In genomic region chr5:159095218-159095617, GRCh38 we compare ENCODE assay signal across 9 cellular contexts. TPM values are rescaled to one million over a fixed set of nuclear protein-coding genes. Genes with fewer than 3 reads are reported as not detected.
DNase-seq lines count a peak whose midpoint lies in the region; ATAC-seq and TF ChIP-seq lines count a peak whose summit lies in the region.
"Had no signal": no experiment of that assay in that cellular context is flagged by ENCODE, and none has a peak within 500 bp of the region (broad histone marks: within the 10 kb centered on the region; RNA-seq: fewer than 3 reads in every experiment).

No MANE protein-coding gene starts in this region.

- intact Hi-C loops in left ventricle myocardium superior (cut with micrococcal nuclease) (no loop called here), gastrocnemius medialis (cut with DNase I; ENCODE audit: low total_unique reads) (loop anchor here (5.0 kb wide), 1 partner anchor 43 kb away; no protein-coding TSS in a partner anchor)

- H2AFZ ChIP-seq in SU-DHL-6 (ENCODE audit: low read depth, low read length, severe bottlenecking), result no peak overlapping the region

- H3K27ac Mint-ChIP-seq in activated naive CD4-positive, alpha-beta T cell treated with anti-CD3 and anti-CD28 coated beads, Interleukin-2, amount 50 U/mL, for 72 hours, result no peak overlapping the region
- H3K27ac Mint-ChIP-seq: activated CD8-positive, alpha-beta memory T cell treated with anti-CD3 and anti-CD28 coated beads, Interleukin-2, amount 10 ng/mL, durations not matched to agents 7 days and 5 days had no signal

- peak; percentile 32 for DNase-seq in ELF-1 (ENCODE audit: low read depth, low spot score)
- DNase-seq in left ventricle myocardium superior, result peak; percentile 43
- DNase-seq in gastrocnemius medialis, result no peak
- no peak for DNase-seq in SKM-1 treated with dmso at 0.1 percent for 144 hours (lab: John Stamatoyannopoulos, UW; ENCODE audit: unreplicated experiment)
- DNase-seq in activated naive CD4-positive, alpha-beta T cell treated with anti-CD3 and anti-CD28 coated beads, Interleukin-2, amount 50 U/mL, for 72 hours (ENCODE audit: low spot score in 2 of 2), result no peak
- DNase-seq in activated naive CD4-positive, alpha-beta T cell treated with Interleukin-2 at 50 U/mL for 16 hours, result no peak

- H3K27me3 ChIP-seq in SU-DHL-6 (ENCODE audit: low read length) (no peaks in the 10 kb centered on the region), gastrocnemius medialis (peaks cover 6 to 30% (median 15%) of the 10 kb centered on the region in 3 donors)

- peaks cover 13% of the 10 kb centered on the region; the same call in 1 of the 2 replicates for H3F3A ChIP-seq in SU-DHL-6 (ENCODE audit: insufficient read depth)

- no peaks in the 10 kb centered on the region for H3K9me3 Mint-ChIP-seq in activated naive CD4-positive, alpha-beta T cell treated with anti-CD3 and anti-CD28 coated beads, Interleukin-2, amount 50 U/mL, for 72 hours

- H3K4me3 ChIP-seq in SU-DHL-6 (ENCODE audit: insufficient read depth, low read length, poor library complexity, severe bottlenecking) (no peak overlapping the region), gastrocnemius medialis (peak overlapping the region; percentile 47 to 81 (median 58))

- H3K9ac ChIP-seq in SU-DHL-6 (ENCODE audit: low read length), result no peak overlapping the region; the same call in 1 of the 2 replicates

- in situ Hi-C loops in gastrocnemius medialis (cut with MboI; ENCODE audit: low sequenced_read_pairs in 4 of 4), result no loop called here

- H3K36me3 Mint-ChIP-seq in activated naive CD4-positive, alpha-beta T cell treated with anti-CD3 and anti-CD28 coated beads, Interleukin-2, amount 50 U/mL, for 72 hours, result peaks cover 0 to 8% of the 10 kb centered on the region in 2 donors
- H3K36me3 Mint-ChIP-seq: activated CD8-positive, alpha-beta memory T cell treated with anti-CD3 and anti-CD28 coated beads, Interleukin-2, amount 10 ng/mL, durations not matched to agents 7 days and 5 days had no signal

- H3K4me1 ChIP-seq in gastrocnemius medialis, result peaks cover 0 to 7% of the 10 kb centered on the region in 2 donors

- H3K36me3 ChIP-seq in SU-DHL-6 (ENCODE audit: low read length) (0 out of 2 replicates have a peak, but pooled peaks cover 5% of the 10 kb centered on the region), gastrocnemius medialis (no peaks in the 10 kb centered on the region)

- H3K4me2 ChIP-seq in SU-DHL-6 (ENCODE audit: low read depth, low read length, poor library complexity, severe bottlenecking), result peak overlapping the region; percentile 56

- no peak for TF ChIP-seq POLR2A in gastrocnemius medialis (IDR thresholded peaks at IDR 0.05)

- H3K9me2 ChIP-seq in SU-DHL-6 (replicated peaks; ENCODE audit: insufficient read depth, low read length), result no peaks in the 10 kb centered on the region

- no peaks in the 10 kb centered on the region for H3K9me3 ChIP-seq in SU-DHL-6 (ENCODE audit: insufficient read depth, low read length)
- H3K9me3 ChIP-seq in gastrocnemius medialis, result no peaks in the 10 kb centered on the region

- peaks cover 13% of the 10 kb centered on the region for H3K79me2 ChIP-seq in SU-DHL-6 (ENCODE audit: insufficient read depth, low read length)

- TF ChIP-seq CTCF in SU-DHL-6 (IDR thresholded peaks at IDR 0.05; ENCODE audit: insufficient read depth, low read length, poor library complexity, severe bottlenecking) (no peak), gastrocnemius medialis (IDR thresholded peaks at IDR 0.05 in 4 of 5, conservative IDR thresholded peaks at IDR 0.05 in 1 of 5) (no peak)

- ATAC-seq in left ventricle myocardium superior (no peak), gastrocnemius medialis (no peak), HG02885 (IDR thresholded peaks at IDR 0.05; ENCODE audit: poor library complexity, unreplicated experiment) (no peak)
- no peak for ATAC-seq in activated naive CD4-positive, alpha-beta T cell treated with anti-CD3 and anti-CD28 coated beads, Interleukin-2, amount 50 U/mL, for 72 hours
- ATAC-seq: activated CD8-positive, alpha-beta memory T cell treated with anti-CD3 and anti-CD28 coated beads, Interleukin-2, amount 10 ng/mL, durations not matched to agents 7 days and 5 days had no signal

- no peak overlapping the region for H3K27ac ChIP-seq in SU-DHL-6 (ENCODE audit: low read depth, low read length)
- H3K27ac ChIP-seq in gastrocnemius medialis, result peak overlapping the region; percentile 79 to 85 (median 80)

- H4K20me1 ChIP-seq in SU-DHL-6 (ENCODE audit: low read depth, low read length), result no peaks in the 10 kb centered on the region

RNA-seq across cellular contexts. Expression of gene EBF1, which starts 4.5 kb away (rescaled TPM):
- total RNA-seq in left ventricle myocardium superior (8.5 TPM), gastrocnemius medialis (10 to 100 TPM in 1 of 4 donors, 1 to 10 TPM in 3; 4.9 to 12.0 (median 7.1) TPM)
- under 1 TPM; 0.41 to 0.52 TPM for total RNA-seq in activated naive CD4-positive, alpha-beta T cell treated with anti-CD3 and anti-CD28 coated beads, Interleukin-2, amount 50 U/mL, for 72 hours

Comparison
In these comparisons a context has a peak if more than half of its experiments do, and no peak if none do; other contexts are left out.
1. DNase-seq: peak in ELF-1 (single experiment) and left ventricle myocardium superior (single experiment); none in gastrocnemius medialis (0 of 2), SKM-1 treated with dmso at 0.1 percent for 144 hours (single experiment), activated naive CD4-positive, alpha-beta T cell treated with anti-CD3 and anti-CD28 coated beads, Interleukin-2, amount 50 U/mL, for 72 hours (0 of 2) and activated naive CD4-positive, alpha-beta T cell treated with Interleukin-2 at 50 U/mL for 16 hours (single experiment).